1 cellular context compared by ENCODE assay signal in genomic region chr21:45002381-45003204, GRCh38.
TF ChIP-seq lines count a peak whose summit lies in the region.

No MANE protein-coding gene starts in this region.

TF ChIP-seq in K562, 482 proteins besides CTCF, POLR2A, EP300 and RAD21:
- TF ChIP-seq CBFA2T3 (IDR thresholded peaks at IDR 0.05) (no peak), ZKSCAN1 (IDR thresholded peaks at IDR 0.05; ENCODE audit: low read depth, low read length) (no peak), NR2C2 (CRISPR knock-in tag; IDR thresholded peaks at IDR 0.05) (no peak), NR2C2 (tag; IDR thresholded peaks at IDR 0.05) (no peak), ETS1 (conservative IDR thresholded peaks at IDR 0.05; ENCODE audit: control insufficient read depth, low read depth, low read length) (no peak), PCBP1 (IDR thresholded peaks at IDR 0.05; ENCODE audit: low read depth, low read length, poor library complexity, severe bottlenecking) (peak; percentile 71)
